13 cellular contexts compared by ENCODE assay signal in genomic region chr6:24911983-24912382, GRCh38. TPM values are rescaled to one million over a fixed set of nuclear protein-coding genes. Genes with fewer than 3 reads are reported as not detected.
DNase-seq lines count a peak whose midpoint lies in the region; ATAC-seq and FAIRE-seq lines count a peak whose summit lies in the region.
"Had no signal": no experiment of that assay in that cellular context is flagged by ENCODE, and none has a peak within 500 bp of the region (broad histone marks: within the 10 kb centered on the region; RNA-seq: fewer than 3 reads in every experiment).

No MANE protein-coding gene starts in this region.

- peaks cover 79% of the 10 kb centered on the region for H3K4me1 Mint-ChIP-seq in activated naive CD8-positive, alpha-beta T cell treated with anti-CD3 and anti-CD28 coated beads, Interleukin-2, amount 10 ng/mL, durations not matched to agents 7 days and 5 days
- H3K4me1 Mint-ChIP-seq in naive B cell: peaks cover 89 to 97% (median 95%) of the 10 kb centered on the region in 3 donors

- no peaks in the 10 kb centered on the region for H3K36me3 ChIP-seq in ACC112 (ENCODE audit: insufficient read depth, low read length)

- peak overlapping the region; percentile 89 for H3K27ac Mint-ChIP-seq in activated naive CD8-positive, alpha-beta T cell treated with anti-CD3 and anti-CD28 coated beads, Interleukin-2, amount 10 ng/mL, durations not matched to agents 7 days and 5 days
- peak overlapping the region; percentile 88 to 99 (median 98) for H3K27ac Mint-ChIP-seq in naive B cell

- H3K9me3 Mint-ChIP-seq in activated naive CD8-positive, alpha-beta T cell treated with anti-CD3 and anti-CD28 coated beads, Interleukin-2, amount 10 ng/mL, durations not matched to agents 7 days and 5 days: no peaks in the 10 kb centered on the region
- no peaks in the 10 kb centered on the region for H3K9me3 Mint-ChIP-seq in naive B cell

- peaks cover 42% of the 10 kb centered on the region for H3K36me3 Mint-ChIP-seq in activated naive CD8-positive, alpha-beta T cell treated with anti-CD3 and anti-CD28 coated beads, Interleukin-2, amount 10 ng/mL, durations not matched to agents 7 days and 5 days
- H3K36me3 Mint-ChIP-seq in naive B cell: peaks cover 22 to 42% of the 10 kb centered on the region in 2 donors

- FAIRE-seq in GM19239 (lab: Jason Lieb, UNC): peak; percentile 73

- peaks cover 38% of the 10 kb centered on the region for H3K27me3 ChIP-seq in ACC112 (ENCODE audit: insufficient read depth, low read length)

- no peaks in the 10 kb centered on the region for H3K79me2 ChIP-seq in ACC112 (ENCODE audit: control insufficient read depth, insufficient read depth, low read length, unreplicated experiment)

- no peak overlapping the region for H2AFZ ChIP-seq in ACC112 (ENCODE audit: low read length, unreplicated experiment)

- POLR2A ChIA-PET in activated naive CD8-positive, alpha-beta T cell treated with anti-CD3 and anti-CD28 coated beads, Interleukin-2, amount 10 ng/mL, durations not matched to agents 7 days and 5 days (lab: Charles Lee): interaction anchor here (0.7 to 5.8 kb wide), 7 partner anchors 8 to 79 kb away, joined by 3 to 50 read pairs (median 13); partner anchors contain the start of gene RIPOR2

- no peak overlapping the region for H3K27ac ChIP-seq in ACC112 (ENCODE audit: low read depth, low read length)

- H3K4me3 Mint-ChIP-seq in activated naive CD8-positive, alpha-beta T cell treated with anti-CD3 and anti-CD28 coated beads, Interleukin-2, amount 10 ng/mL, durations not matched to agents 7 days and 5 days: peak overlapping the region; percentile 90
- peak overlapping the region; percentile 82 to 97 (median 92) for H3K4me3 Mint-ChIP-seq in naive B cell

- peak overlapping the region; percentile 78 for H3K4me3 ChIP-seq in ACC112 (ENCODE audit: low read depth, low read length)

- H3K27me3 Mint-ChIP-seq in activated naive CD8-positive, alpha-beta T cell treated with anti-CD3 and anti-CD28 coated beads, Interleukin-2, amount 10 ng/mL, durations not matched to agents 7 days and 5 days: no peaks in the 10 kb centered on the region
- H3K27me3 Mint-ChIP-seq in naive B cell: no peaks in the 10 kb centered on the region

- no peak for ATAC-seq in activated naive CD8-positive, alpha-beta T cell treated with anti-CD3 and anti-CD28 coated beads, Interleukin-2, amount 10 ng/mL, durations not matched to agents 7 days and 5 days (ENCODE audit: low read depth)
- ATAC-seq in naive B cell (ENCODE audit: low read depth in 2 of 2): no peak
- ATAC-seq in GM19467 (IDR thresholded peaks at IDR 0.05; ENCODE audit: unreplicated experiment): no peak

- no peak for DNase-seq in GM19239 (ENCODE audit: insufficient read length, low spot score)
- no peak for DNase-seq in activated naive CD8-positive, alpha-beta T cell treated with anti-CD3 and anti-CD28 coated beads, Interleukin-2, amount 10 ng/mL, durations not matched to agents 7 days and 5 days
- DNase-seq in naive B cell: no peak
- DNase-seq in NCI-H2107 treated with DMSO at 0.1 percent for 48 hours (lab: John Stamatoyannopoulos, UW; ENCODE audit: unreplicated experiment): no peak
- DNase-seq in stimulated activated CD4-positive, alpha-beta T cell treated with anti-CD3 and anti-CD28 coated beads, Interleukin-4, amount 100 ng/mL, for 24 hours: no peak
- no peak for DNase-seq in hippocampal formation (lab: John Stamatoyannopoulos, UW)
- DNase-seq: activated CD4-positive, CD25-positive, alpha-beta regulatory T cell; anterior cingulate cortex; islet precursor cell; NCI-H345 had no signal

- peaks cover 15% of the 10 kb centered on the region for H3K4me1 ChIP-seq in ACC112 (ENCODE audit: control insufficient read depth, insufficient read depth, low read length, unreplicated experiment)

RNA-seq across cellular contexts. Expression of gene RIPOR2, which starts 23.8 kb away (rescaled TPM):
- 100 to 1,000 TPM; 181 to 195 TPM for total RNA-seq in activated naive CD8-positive, alpha-beta T cell treated with anti-CD3 and anti-CD28 coated beads, Interleukin-2, amount 10 ng/mL, durations not matched to agents 7 days and 5 days
- polyA plus RNA-seq in naive B cell (ENCODE audit: low read depth in 6 of 6): 100 to 1,000 TPM; 464 to 666 (median 484) TPM
- total RNA-seq: pulmonary artery endothelial cell had no signal
